In genomic region chr11:17506942-17507341, GRCh38 we compare ENCODE assay signal across 20 cellular contexts. TPM values are rescaled to one million over a fixed set of nuclear protein-coding genes. Genes with fewer than 3 reads are reported as not detected.
A peak's percentile ranks its signal among the peaks of the same experiment; 100 is the strongest.
DNase-seq lines count a peak whose midpoint lies in the region; ATAC-seq and TF ChIP-seq lines count a peak whose summit lies in the region.
"Had no signal": no experiment of that assay in that cellular context is flagged by ENCODE, and none has a peak within 500 bp of the region (broad histone marks: within the 10 kb centered on the region; RNA-seq: fewer than 3 reads in every experiment).

No MANE protein-coding gene starts in this region.

- ATAC-seq in GM18867 (IDR thresholded peaks at IDR 0.05; ENCODE audit: unreplicated experiment) (peak; percentile 81), HG02678 (IDR thresholded peaks at IDR 0.05; ENCODE audit: unreplicated experiment) (peak; percentile 60), HG02840 (IDR thresholded peaks at IDR 0.05; ENCODE audit: low FRiP score, unreplicated experiment) (no peak), gastrocnemius medialis (no peak)
- ATAC-seq: activated T-cell treated with anti-CD3 and anti-CD28 coated beads, Interleukin-2, amount 50 U/mL, for 4 hours had no signal

- peaks cover 20 to 24% of the 10 kb centered on the region in 2 donors for H3K4me1 ChIP-seq in gastrocnemius medialis

- H3K9me3 ChIP-seq in gastrocnemius medialis, result no peaks in the 10 kb centered on the region
- H3K9me3 ChIP-seq: adrenal gland, sigmoid colon, tibial artery had no signal

- TF ChIP-seq CTCF in gastrocnemius medialis (IDR thresholded peaks at IDR 0.05 in 4 of 5, conservative IDR thresholded peaks at IDR 0.05 in 1 of 5), result no peak

- no peaks in the 10 kb centered on the region for H3K36me3 ChIP-seq in gastrocnemius medialis
- H3K36me3 ChIP-seq: adrenal gland, sigmoid colon, tibial artery had no signal

- DNase-seq in CD1c-positive myeloid dendritic cell (ENCODE audit: extremely low spot score), result peak; percentile 5
- DNase-seq in RPMI8226, result peak; percentile 23
- no peak for DNase-seq in gastrocnemius medialis
- DNase-seq in KBM-7, result no peak
- DNase-seq in activated naive CD4-positive, alpha-beta T cell (lab: John Stamatoyannopoulos, UW), result no peak
- DNase-seq: activated CD4-positive, alpha-beta T cell treated with anti-CD3 and anti-CD28 coated beads for 48 hours; activated T-cell treated with anti-CD3 and anti-CD28 coated beads, Interleukin-2, amount 50 U/mL, for 4 hours; foreskin melanocyte; KG1; NCI-H1417; SHP77 treated with DMSO at 0.1 percent for 48 hours; sigmoid colon; stimulated activated CD4-positive, alpha-beta T cell treated with anti-CD3 and anti-CD28 coated beads, Interleukin-4, amount 100 ng/mL, for 1 hour; tibial artery had no signal

- H3K27me3 ChIP-seq in gastrocnemius medialis, result no peaks in the 10 kb centered on the region
- H3K27me3 ChIP-seq: adrenal gland, sigmoid colon, tibial artery had no signal

- no peak overlapping the region for H3K27ac ChIP-seq in gastrocnemius medialis
- H3K27ac ChIP-seq: adrenal gland, sigmoid colon had no signal

- H3K4me3 ChIP-seq in gastrocnemius medialis, result no peak overlapping the region
- H3K4me3 ChIP-seq: adrenal gland, sigmoid colon, tibial artery had no signal

- in situ Hi-C loops in gastrocnemius medialis (cut with MboI; ENCODE audit: low sequenced_read_pairs in 4 of 4) (loop anchor here in 2 of 4 donors (5.0 to 25.0 kb wide), 2 partner anchors 125 to 270 kb away; no protein-coding TSS in a partner anchor), KBM-7 (cut with MboI; ENCODE audit: low pct_unique_long_range_greater_than_20kb, low sequenced_read_pairs) (loop anchor here (10.0 kb wide), 1 partner anchor 122 kb away; the partner anchor contains the start of gene KCNJ11)

- intact Hi-C loops in gastrocnemius medialis (cut with DNase I; ENCODE audit: low total_unique reads), result no loop called here

- TF ChIP-seq POLR2A in gastrocnemius medialis (IDR thresholded peaks at IDR 0.05), result no peak

RNA-seq across cellular contexts. Expression of gene ABCC8, which starts 30.3 kb away (rescaled TPM):
- 1 to 10 TPM in 2 of 4 donors, under 1 TPM in 2; 0.33 to 4.0 (median 1.1) TPM for total RNA-seq in gastrocnemius medialis
- total RNA-seq: activated T-cell treated with anti-CD3 and anti-CD28 coated beads, Interleukin-2, amount 50 U/mL, for 4 hours; lung microvascular endothelial cell had no signal

RNA-seq across cellular contexts. Expression of gene USH1C, which starts 37.3 kb away (rescaled TPM):
- under 1 TPM in 1 of 4 donors, not detected in 3; 0.78 TPM for total RNA-seq in gastrocnemius medialis
- total RNA-seq: activated T-cell treated with anti-CD3 and anti-CD28 coated beads, Interleukin-2, amount 50 U/mL, for 4 hours; lung microvascular endothelial cell; neural crest cell had no signal

RNA-seq across cellular contexts. Expression of gene OTOG, which starts 40.1 kb away (rescaled TPM):
- total RNA-seq in gastrocnemius medialis, result not detected
- total RNA-seq: activated T-cell treated with anti-CD3 and anti-CD28 coated beads, Interleukin-2, amount 50 U/mL, for 4 hours; adrenal gland; lung microvascular endothelial cell; neural crest cell had no signal

Comparison
In these comparisons a context has a peak if more than half of its experiments do, and no peak if none do; other contexts are left out.
1. DNase-seq: peak in CD1c-positive myeloid dendritic cell (single experiment) and RPMI8226 (single experiment); none in gastrocnemius medialis (0 of 2), KBM-7 (single experiment) and activated naive CD4-positive, alpha-beta T cell (0 of 4).
2. ATAC-seq: peak in GM18867 (single experiment) and HG02678 (single experiment); none in HG02840 (single experiment) and gastrocnemius medialis (0 of 2).